ENCODE assay signal across 2 cellular contexts in genomic region chr20:48166082-48166835, GRCh38.
TF ChIP-seq lines count a peak whose summit lies in the region.

No MANE protein-coding gene starts in this region.

TF ChIP-seq in A549, 52 proteins besides CTCF, POLR2A, EP300 and RAD21 (continued from another document):
- no peak for TF ChIP-seq PBX3 (IDR thresholded peaks at IDR 0.05)
- peak; percentile 63; the same call in 1 of the 2 replicates for TF ChIP-seq RNF2 (IDR thresholded peaks at IDR 0.05; ENCODE audit: borderline replicate concordance, low read depth)

TF ChIP-seq in HEK293, 187 proteins besides CTCF, POLR2A, EP300 and RAD21 (continued from another document):
- TF ChIP-seq SCRT1 (tag by site-specific recombination; IDR thresholded peaks at IDR 0.05; ENCODE audit: borderline replicate concordance) = no peak
TF ChIP-seq in HEK293: peak in this region for 1.
